Comparison of ENCODE assay signal across 8 cellular contexts in genomic region chr1:185733818-185734709, GRCh38. TPM values are rescaled to one million over a fixed set of nuclear protein-coding genes. Genes with fewer than 3 reads are reported as not detected.
DNase-seq lines count a peak whose midpoint lies in the region; ATAC-seq and TF ChIP-seq lines count a peak whose summit lies in the region.

Gene HMCN1 (plus strand): TSS chr1:185734391. CDS start chr1:185734780, 389 bp downstream.

- intact Hi-C loops in MCF 10A (cut with micrococcal nuclease), result no loop called here

- BruUV-seq in MCF 10A (replicated peaks; lab: Mats Ljungman, UMichigan), result no TSS peak

- ATAC-seq in GM21360 (IDR thresholded peaks at IDR 0.05; ENCODE audit: unreplicated experiment) (no peak), HG03520 (IDR thresholded peaks at IDR 0.05; ENCODE audit: unreplicated experiment) (no peak)

- H3K4me1 Mint-ChIP-seq in MCF 10A (ENCODE audit: insufficient read depth, unreplicated experiment), result peaks cover 7% of the 10 kb centered on the region

- H3K4me3 Mint-ChIP-seq in MCF 10A (ENCODE audit: unreplicated experiment), result peak within 1 kb of the TSS; percentile 70

- H3K36me3 Mint-ChIP-seq in MCF 10A (ENCODE audit: insufficient read depth, unreplicated experiment), result no peaks in the 10 kb centered on the region

- H3K27ac ChIP-seq in SJCRH30, result peak within 1 kb of the TSS; percentile 58
- H3K27ac ChIP-seq in rectal smooth muscle tissue (ENCODE audit: low read depth, low read length), result peak within 1 kb of the TSS; percentile 37

- H3K9me3 ChIP-seq in SJCRH30 (replicated peaks) (no peaks in the 10 kb centered on the region), iPS-15b (ENCODE audit: control insufficient read depth, insufficient read depth, low read length) (no peaks in the 10 kb centered on the region)

- H3K36me3 ChIP-seq in SJCRH30, result no peaks in the 10 kb centered on the region; the same call in 1 of the 2 replicates
- no peaks in the 10 kb centered on the region for H3K36me3 ChIP-seq in iPS-15b (ENCODE audit: control insufficient read depth, insufficient read depth, low read length)
- H3K36me3 ChIP-seq in rectal smooth muscle tissue (ENCODE audit: control insufficient read depth, insufficient read depth, low read length), result no peaks in the 10 kb centered on the region

- CTCF ChIA-PET in MCF 10A (lab: Yijun Ruan, JAX), result interaction anchor here (0.6 to 3.9 kb wide), 9 partner anchors 9 to 508 kb away, joined by 3 to 50 read pairs (median 4); no protein-coding TSS in a partner anchor

- H3K9ac ChIP-seq in iPS-15b (ENCODE audit: low read depth, low read length), result peak within 1 kb of the TSS; percentile 19
- no peak within 1 kb of the TSS for H3K9ac ChIP-seq in rectal smooth muscle tissue (ENCODE audit: low read length)

- H3K27me3 Mint-ChIP-seq in MCF 10A (ENCODE audit: insufficient read depth, unreplicated experiment), result no peaks in the 10 kb centered on the region

- no peaks in the 10 kb centered on the region for H3K27me3 ChIP-seq in SJCRH30
- peaks cover 32% of the 10 kb centered on the region for H3K27me3 ChIP-seq in iPS-15b (ENCODE audit: control insufficient read depth, insufficient read depth, low read length)
- H3K27me3 ChIP-seq in rectal smooth muscle tissue (ENCODE audit: control insufficient read depth, insufficient read depth, low read length), result no peaks in the 10 kb centered on the region

- POLR2A ChIA-PET in MCF 10A (lab: Yijun Ruan, JAX), result interaction anchor here (0.7 to 1.3 kb wide), 2 partner anchors 16 to 18 kb away, joined by 3 to 4 read pairs; no protein-coding TSS in a partner anchor

- H3K9me3 Mint-ChIP-seq in MCF 10A (ENCODE audit: unreplicated experiment), result peaks cover 8% of the 10 kb centered on the region

- H3K4me1 ChIP-seq in SJCRH30 (peaks cover 8% of the 10 kb centered on the region), iPS-15b (ENCODE audit: control insufficient read depth, insufficient read depth, low read length) (peaks cover 10% of the 10 kb centered on the region), rectal smooth muscle tissue (ENCODE audit: control insufficient read depth, insufficient read depth, low read length) (peaks cover 3% of the 10 kb centered on the region)

- DNase-seq in D341Med (ENCODE audit: low spot score), result peak; percentile 81
- peak; percentile 42 for DNase-seq in HT-29 (ENCODE audit: low spot score)
- peak; percentile 89 to 91 for DNase-seq in SJCRH30
- DNase-seq in MCF 10A (ENCODE audit: unreplicated experiment), result peak; percentile 66

- H3K27ac Mint-ChIP-seq in MCF 10A (ENCODE audit: low read depth, unreplicated experiment), result no peak within 1 kb of the TSS

- no peak for TF ChIP-seq CTCF in MCF 10A (IDR thresholded peaks at IDR 0.05; ENCODE audit: unreplicated experiment)

- H3K4me3 ChIP-seq in SJCRH30 (peak within 1 kb of the TSS; percentile 67), iPS-15b (ENCODE audit: low read depth, low read length) (peak within 1 kb of the TSS; percentile 83), rectal smooth muscle tissue (ENCODE audit: low read length) (peak within 1 kb of the TSS; percentile 69)

RNA-seq across cellular contexts. Expression of gene HMCN1, which starts in this region (rescaled TPM):
- 0.05 and 0.15 TPM in 2 replicates for total RNA-seq in HT-29 (2014; rRNA removed; shearing (Covaris generic))
- total RNA-seq in SJCRH30 (2014; rRNA removed; shearing (Covaris generic)), result 31.0 and 37.6 TPM in 2 replicates
- total RNA-seq in MCF 10A (2022), result 0.07 and 0.12 TPM in 2 replicates

Comparison
In these comparisons a context has a peak if more than half of its experiments do, and no peak if none do; other contexts are left out.
1. RNA of gene HMCN1 (total RNA-seq): 31.0 to 37.6 TPM in SJCRH30; 0.05 to 0.15 TPM in HT-29 and 0.07 to 0.12 TPM in MCF 10A; every median in the first group is over 10 times any median in the second.
2. Peak in DNase-seq in HT-29; RNA of the gene not detected or under 1 TPM.
3. Peak in DNase-seq in MCF 10A; RNA of the gene not detected or under 1 TPM.
4. Peak in every context shown above with its lines, with median percentiles within 50 percentile points of each other: DNase-seq and H3K4me3 ChIP-seq.